8 cellular contexts compared by ENCODE assay signal in genomic region chr5:132820162-132820754, GRCh38. TPM values are rescaled to one million over a fixed set of nuclear protein-coding genes. Genes with fewer than 3 reads are reported as not detected.
DNase-seq lines count a peak whose midpoint lies in the region; TF ChIP-seq lines count a peak whose summit lies in the region.

No MANE protein-coding gene starts in this region.

- H3K79me2 ChIP-seq in GM23248 (ENCODE audit: insufficient read depth) (no peaks in the 10 kb centered on the region), MM.1S (ENCODE audit: low read length) (no peaks in the 10 kb centered on the region)

- H3K4me1 ChIP-seq in GM23248 (ENCODE audit: insufficient read depth), result peaks cover 7% of the 10 kb centered on the region; the same call in 1 of the 2 replicates
- H3K4me1 ChIP-seq in MM.1S (ENCODE audit: low read length), result no peaks in the 10 kb centered on the region
- peaks cover 0 to 22% (median 13%) of the 10 kb centered on the region in 4 donors for H3K4me1 ChIP-seq in tibial artery

- no peaks in the 10 kb centered on the region for H4K20me1 ChIP-seq in GM23248 (ENCODE audit: insufficient read depth)
- H4K20me1 ChIP-seq in MM.1S (ENCODE audit: insufficient read depth, low read length), result no peaks in the 10 kb centered on the region

- H3K4me1 Mint-ChIP-seq in osteocyte (ENCODE audit: unreplicated experiment), result peaks cover 13% of the 10 kb centered on the region

- no peaks in the 10 kb centered on the region for H3K9me3 ChIP-seq in GM23248 (ENCODE audit: low read depth)
- no peaks in the 10 kb centered on the region for H3K9me3 ChIP-seq in MM.1S (replicated peaks; ENCODE audit: insufficient read depth, low read length)
- no peaks in the 10 kb centered on the region for H3K9me3 ChIP-seq in tibial artery

- H3K9me3 Mint-ChIP-seq in osteocyte (ENCODE audit: unreplicated experiment), result no peaks in the 10 kb centered on the region

- H3K27me3 ChIP-seq in GM23248 (replicated peaks; ENCODE audit: insufficient read depth) (no peaks in the 10 kb centered on the region), MM.1S (replicated peaks; ENCODE audit: insufficient read depth, low read length) (no peaks in the 10 kb centered on the region), tibial artery (no peaks in the 10 kb centered on the region)

- H3K36me3 Mint-ChIP-seq in osteocyte (ENCODE audit: unreplicated experiment), result no peaks in the 10 kb centered on the region

- H3K9me2 ChIP-seq in GM23248 (ENCODE audit: insufficient read depth), result no peaks in the 10 kb centered on the region
- H3K9me2 ChIP-seq in MM.1S (replicated peaks; ENCODE audit: insufficient read depth, low read length), result no peaks in the 10 kb centered on the region

- DNase-seq in DMS153 (lab: John Stamatoyannopoulos, UW) (peak; percentile 67), GM23248 (peak; percentile 92), MM.1S (peak; percentile 91), SK-MEL-5 (ENCODE audit: low read depth, low spot score) (peak; percentile 92), foreskin melanocyte (peak; percentile 78), osteocyte (ENCODE audit: extremely low spot score, unreplicated experiment) (peak; percentile 93), tibial artery (peak; percentile 92 to 94)
- peak; percentile 90 for DNase-seq in activated naive CD4-positive, alpha-beta T cell treated with Interleukin-2 at 50 U/mL for 16 hours

- H3K4me2 ChIP-seq in GM23248 (ENCODE audit: unreplicated experiment) (no peak overlapping the region), MM.1S (ENCODE audit: low read depth, low read length) (no peak overlapping the region)

- no peak overlapping the region for H3K27ac ChIP-seq in GM23248
- no peak overlapping the region for H3K27ac ChIP-seq in MM.1S (ENCODE audit: low read length)
- H3K27ac ChIP-seq in tibial artery, result no peak overlapping the region

- H2AFZ ChIP-seq in GM23248 (no peak overlapping the region), MM.1S (ENCODE audit: low read length) (no peak overlapping the region)

- H3K27ac Mint-ChIP-seq in osteocyte (ENCODE audit: unreplicated experiment), result no peak overlapping the region

- H3F3A ChIP-seq in GM23248 (ENCODE audit: insufficient read depth) (peaks cover 21% of the 10 kb centered on the region), MM.1S (ENCODE audit: insufficient read depth, low read length) (no peaks in the 10 kb centered on the region)

- TF ChIP-seq CTCF in MM.1S (IDR thresholded peaks at IDR 0.05; ENCODE audit: low read length), result peak; percentile 92
- peak; percentile 92 for TF ChIP-seq CTCF in osteocyte (IDR thresholded peaks at IDR 0.05)
- peak; percentile 86 to 93 for TF ChIP-seq CTCF in tibial artery (IDR thresholded peaks at IDR 0.05)

- H3K4me3 ChIP-seq in GM23248 (no peak overlapping the region), MM.1S (ENCODE audit: low read length) (no peak overlapping the region), tibial artery (no peak overlapping the region)

- H3K27me3 Mint-ChIP-seq in osteocyte (ENCODE audit: unreplicated experiment), result no peaks in the 10 kb centered on the region

- H3K36me3 ChIP-seq in GM23248 (ENCODE audit: low read depth) (no peaks in the 10 kb centered on the region), MM.1S (replicated peaks; ENCODE audit: insufficient read depth, low read length) (no peaks in the 10 kb centered on the region), tibial artery (peaks cover 0 to 8% (median 0%) of the 10 kb centered on the region in 3 donors)

- intact Hi-C loops in tibial artery (cut with DNase I; ENCODE audit: low total_unique reads), result no loop called here

- in situ Hi-C loops in GM23248 (cut with MboI) (loop anchor here (25.0 kb wide), 1 partner anchor 433 kb away; no protein-coding TSS in a partner anchor), SK-MEL-5 (cut with HindIII; ENCODE audit: low pct_unique_long_range_greater_than_20kb, low sequenced_read_pairs) (no loop called here)

- WGBS in GM23248 (ENCODE audit: low coverage in 1 of 2, low lambda C conversion rate in 2 of 2, missing lambda C conversion rate in 2 of 2), 2 experiments, result 30 to 33% methylated on average over 15 of the region's 15 CpGs

- no peak overlapping the region for H3K9ac ChIP-seq in GM23248
- H3K9ac ChIP-seq in MM.1S (ENCODE audit: low read length), result no peak overlapping the region

- H3K4me3 Mint-ChIP-seq in osteocyte (ENCODE audit: unreplicated experiment), result no peak overlapping the region

RNA-seq across cellular contexts. Expression of gene SOWAHA, which starts 7.2 kb away (rescaled TPM):
- not detected in 2 replicates for total RNA-seq in GM23248 (2014; rRNA removed; shearing (Covaris generic))
- polyA plus RNA-seq in GM23248 (2016; fragmentation: Nextera tagmentation; extraction: Ambion mirVana), result not detected in 2 replicates
- total RNA-seq in SK-MEL-5 (2014; rRNA removed; shearing (Covaris generic)), result not detected in 2 replicates
- polyA plus RNA-seq in SK-MEL-5 (2015; cell fraction: cytosol; rRNA removed), result not detected in 2 replicates
- polyA plus RNA-seq in SK-MEL-5 (2015; cell fraction: nucleus; rRNA removed), result not detected in 2 replicates
- total RNA-seq in osteocyte, result not detected in 2 replicates

RNA-seq across cellular contexts. Expression of gene SHROOM1, which starts 10.2 kb away (rescaled TPM):
- total RNA-seq in GM23248 (2014; rRNA removed; shearing (Covaris generic)), result 9.9 and 13.2 TPM in 2 replicates
- polyA plus RNA-seq in GM23248 (2016; fragmentation: Nextera tagmentation; extraction: Ambion mirVana), result 3.8 and 3.9 TPM in 2 replicates
- 0.53 and 1.1 TPM in 2 replicates for total RNA-seq in SK-MEL-5 (2014; rRNA removed; shearing (Covaris generic))
- polyA plus RNA-seq in SK-MEL-5 (2015; cell fraction: cytosol; rRNA removed), result 1.6 and 5.8 TPM in 2 replicates
- polyA plus RNA-seq in SK-MEL-5 (2015; cell fraction: nucleus; rRNA removed), result 1.5 and 3.3 TPM in 2 replicates
- total RNA-seq in osteocyte, result 3.2 and 4.5 TPM in 2 replicates

RNA-seq across cellular contexts. Expression of gene SEPTIN8, which starts 43.2 kb away (rescaled TPM):
- 36.5 and 41.9 TPM in 2 replicates for total RNA-seq in GM23248 (2014; rRNA removed; shearing (Covaris generic))
- polyA plus RNA-seq in GM23248 (2016; fragmentation: Nextera tagmentation; extraction: Ambion mirVana), result 26.9 and 28.8 TPM in 2 replicates
- 20.4 and 21.4 TPM in 2 replicates for total RNA-seq in SK-MEL-5 (2014; rRNA removed; shearing (Covaris generic))
- polyA plus RNA-seq in SK-MEL-5 (2015; cell fraction: cytosol; rRNA removed), result 21.1 and 25.9 TPM in 2 replicates
- polyA plus RNA-seq in SK-MEL-5 (2015; cell fraction: nucleus; rRNA removed), result 104 and 119 TPM in 2 replicates
- 57.9 and 60.2 TPM in 2 replicates for total RNA-seq in osteocyte

RNA-seq across cellular contexts. Expression of gene GDF9, which starts 46.0 kb away (rescaled TPM):
- total RNA-seq in GM23248 (2014; rRNA removed; shearing (Covaris generic)), result 0.32 TPM in 1 of 2 replicates, not detected in the other
- polyA plus RNA-seq in GM23248 (2016; fragmentation: Nextera tagmentation; extraction: Ambion mirVana), result not detected in 2 replicates
- total RNA-seq in SK-MEL-5 (2014; rRNA removed; shearing (Covaris generic)), result 0.11 and 0.13 TPM in 2 replicates
- 0.17 and 0.94 TPM in 2 replicates for polyA plus RNA-seq in SK-MEL-5 (2015; cell fraction: cytosol; rRNA removed)
- 2.8 and 3.2 TPM in 2 replicates for polyA plus RNA-seq in SK-MEL-5 (2015; cell fraction: nucleus; rRNA removed)
- total RNA-seq in osteocyte, result 0.30 and 0.50 TPM in 2 replicates

RNA-seq across cellular contexts. Expression of gene UQCRQ, which starts 46.2 kb away (rescaled TPM):
- total RNA-seq in GM23248 (2014; rRNA removed; shearing (Covaris generic)), result 77.9 and 138 TPM in 2 replicates
- polyA plus RNA-seq in GM23248 (2016; fragmentation: Nextera tagmentation; extraction: Ambion mirVana), result 1,006 and 1,056 TPM in 2 replicates
- total RNA-seq in SK-MEL-5 (2014; rRNA removed; shearing (Covaris generic)), result 261 and 267 TPM in 2 replicates
- polyA plus RNA-seq in SK-MEL-5 (2015; cell fraction: cytosol; rRNA removed), result 192 and 355 TPM in 2 replicates
- 245 and 338 TPM in 2 replicates for polyA plus RNA-seq in SK-MEL-5 (2015; cell fraction: nucleus; rRNA removed)
- total RNA-seq in osteocyte, result 371 and 387 TPM in 2 replicates
